1 cellular context compared by ENCODE assay signal in the genomic region with DNA sequence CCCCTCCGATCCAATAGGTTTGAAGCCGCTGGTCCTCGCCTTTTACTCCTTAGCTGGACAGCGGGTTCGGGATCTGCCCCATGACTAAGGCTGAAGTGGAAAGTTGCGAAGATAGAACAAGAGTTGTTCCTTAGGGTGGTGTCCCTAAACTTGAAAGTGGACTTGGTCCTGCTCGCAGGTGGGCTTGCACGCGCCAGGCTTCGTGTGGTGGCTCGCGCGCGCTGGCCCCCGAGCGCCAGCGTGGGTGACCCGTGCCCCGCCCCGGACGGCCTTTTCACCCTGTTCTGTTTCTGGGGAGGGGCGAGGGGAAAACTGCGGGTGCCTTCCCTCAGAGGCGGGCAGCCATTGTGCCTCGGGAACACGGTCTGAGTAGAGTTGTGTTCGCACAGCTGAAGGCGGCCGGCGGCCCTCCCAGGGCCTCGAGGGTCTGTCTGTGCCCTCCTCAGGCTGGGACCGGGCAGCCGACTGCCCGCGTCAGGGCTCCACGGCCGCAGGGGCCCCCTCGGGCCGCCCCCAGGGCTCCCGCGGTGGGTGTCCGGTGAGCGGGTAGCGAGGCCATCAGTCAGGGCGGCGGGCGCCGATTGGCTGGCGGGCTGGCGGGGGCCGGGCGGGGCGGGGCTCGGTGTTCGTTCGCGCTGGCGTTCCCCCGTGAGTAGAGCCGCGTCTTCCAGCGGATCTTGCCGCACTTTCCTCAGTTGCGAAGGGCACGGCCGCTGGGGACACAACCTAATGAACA.
TF ChIP-seq lines count a peak whose summit lies in the region.

No MANE protein-coding gene starts in this region.

TF ChIP-seq in HepG2, 621 proteins besides CTCF, POLR2A, EP300 and RAD21 (continued from another document and continues in another):
- TF ChIP-seq REST (IDR thresholded peaks at IDR 0.05; ENCODE audit: borderline replicate concordance in 1 of 2, low read depth in 1 of 2, low read length in 2 of 2) = peak in 1 of 2 experiments; percentile 37; a peak in 1 of 4 replicates
- TF ChIP-seq ZBTB10 (CRISPR knock-in tag; IDR thresholded peaks at IDR 0.05; ENCODE audit: borderline replicate concordance) = peak; percentile 30; the same call in 1 of the 2 replicates
- no peak for TF ChIP-seq HOXA9 (CRISPR knock-in tag; IDR thresholded peaks at IDR 0.05; ENCODE audit: borderline replicate concordance)
- TF ChIP-seq ZXDC (CRISPR knock-in tag; IDR thresholded peaks at IDR 0.05) = no peak
- 0 out of 2 replicates have a peak, but pooled peaks have one; percentile 24 for TF ChIP-seq E2F5 (CRISPR knock-in tag; conservative IDR thresholded peaks at IDR 0.05)
- TF ChIP-seq, protein P1, sequence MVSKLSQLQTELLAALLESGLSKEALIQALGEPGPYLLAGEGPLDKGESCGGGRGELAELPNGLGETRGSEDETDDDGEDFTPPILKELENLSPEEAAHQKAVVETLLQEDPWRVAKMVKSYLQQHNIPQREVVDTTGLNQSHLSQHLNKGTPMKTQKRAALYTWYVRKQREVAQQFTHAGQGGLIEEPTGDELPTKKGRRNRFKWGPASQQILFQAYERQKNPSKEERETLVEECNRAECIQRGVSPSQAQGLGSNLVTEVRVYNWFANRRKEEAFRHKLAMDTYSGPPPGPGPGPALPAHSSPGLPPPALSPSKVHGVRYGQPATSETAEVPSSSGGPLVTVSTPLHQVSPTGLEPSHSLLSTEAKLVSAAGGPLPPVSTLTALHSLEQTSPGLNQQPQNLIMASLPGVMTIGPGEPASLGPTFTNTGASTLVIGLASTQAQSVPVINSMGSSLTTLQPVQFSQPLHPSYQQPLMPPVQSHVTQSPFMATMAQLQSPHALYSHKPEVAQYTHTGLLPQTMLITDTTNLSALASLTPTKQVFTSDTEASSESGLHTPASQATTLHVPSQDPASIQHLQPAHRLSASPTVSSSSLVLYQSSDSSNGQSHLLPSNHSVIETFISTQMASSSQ (IDR thresholded peaks at IDR 0.05; ENCODE audit: low read depth) = no peak; the same call in 1 of the 2 replicates
- TF ChIP-seq, protein P1 (CRISPR knock-in tag; IDR thresholded peaks at IDR 0.05; ENCODE audit: borderline replicate concordance) = 0 out of 2 replicates have a peak, but pooled peaks have one; percentile 57
- peak; percentile 83 for TF ChIP-seq ZFX (CRISPR knock-in tag; IDR thresholded peaks at IDR 0.05; ENCODE audit: low read depth)
- no peak for TF ChIP-seq ZNF496 (CRISPR knock-in tag; IDR thresholded peaks at IDR 0.05; ENCODE audit: insufficient replicate concordance)
- peak; percentile 84 for TF ChIP-seq ZNF501 (CRISPR knock-in tag; IDR thresholded peaks at IDR 0.05)
- no peak for TF ChIP-seq SSRP1 (CRISPR knock-in tag; IDR thresholded peaks at IDR 0.05)
- no peak for TF ChIP-seq NFIB (CRISPR knock-in tag; IDR thresholded peaks at IDR 0.05; ENCODE audit: borderline replicate concordance)
- no peak for TF ChIP-seq ZMYM2 (CRISPR knock-in tag; IDR thresholded peaks at IDR 0.05)
- peak; percentile 86; the same call in 1 of the 2 replicates for TF ChIP-seq BRCA1 (CRISPR knock-in tag; IDR thresholded peaks at IDR 0.05)
- peak; percentile 49; the same call in 1 of the 2 replicates for TF ChIP-seq ZNF281 (CRISPR knock-in tag; IDR thresholded peaks at IDR 0.05; ENCODE audit: borderline replicate concordance)
- peak; percentile 89 for TF ChIP-seq ZMAT3 (CRISPR knock-in tag; conservative IDR thresholded peaks at IDR 0.05)
- TF ChIP-seq NFKB2 (CRISPR knock-in tag; IDR thresholded peaks at IDR 0.05; ENCODE audit: borderline replicate concordance) = peak; percentile 98; the same call in 1 of the 2 replicates
- TF ChIP-seq GLMP (CRISPR knock-in tag; IDR thresholded peaks at IDR 0.05; ENCODE audit: borderline replicate concordance) = no peak
- TF ChIP-seq SNAPC4 (CRISPR knock-in tag; IDR thresholded peaks at IDR 0.05) = 0 out of 2 replicates have a peak, but pooled peaks have one; percentile 63
- TF ChIP-seq BCL6 (CRISPR knock-in tag; IDR thresholded peaks at IDR 0.05) = 0 out of 2 replicates have a peak, but pooled peaks have one; percentile 18
- peak; percentile 13; the same call in 1 of the 2 replicates for TF ChIP-seq SOX5 (CRISPR knock-in tag; IDR thresholded peaks at IDR 0.05; ENCODE audit: borderline replicate concordance)
- 0 out of 2 replicates have a peak, but pooled peaks have one; percentile 53 for TF ChIP-seq PAF1 (CRISPR knock-in tag; IDR thresholded peaks at IDR 0.05)
